In the genomic region with DNA sequence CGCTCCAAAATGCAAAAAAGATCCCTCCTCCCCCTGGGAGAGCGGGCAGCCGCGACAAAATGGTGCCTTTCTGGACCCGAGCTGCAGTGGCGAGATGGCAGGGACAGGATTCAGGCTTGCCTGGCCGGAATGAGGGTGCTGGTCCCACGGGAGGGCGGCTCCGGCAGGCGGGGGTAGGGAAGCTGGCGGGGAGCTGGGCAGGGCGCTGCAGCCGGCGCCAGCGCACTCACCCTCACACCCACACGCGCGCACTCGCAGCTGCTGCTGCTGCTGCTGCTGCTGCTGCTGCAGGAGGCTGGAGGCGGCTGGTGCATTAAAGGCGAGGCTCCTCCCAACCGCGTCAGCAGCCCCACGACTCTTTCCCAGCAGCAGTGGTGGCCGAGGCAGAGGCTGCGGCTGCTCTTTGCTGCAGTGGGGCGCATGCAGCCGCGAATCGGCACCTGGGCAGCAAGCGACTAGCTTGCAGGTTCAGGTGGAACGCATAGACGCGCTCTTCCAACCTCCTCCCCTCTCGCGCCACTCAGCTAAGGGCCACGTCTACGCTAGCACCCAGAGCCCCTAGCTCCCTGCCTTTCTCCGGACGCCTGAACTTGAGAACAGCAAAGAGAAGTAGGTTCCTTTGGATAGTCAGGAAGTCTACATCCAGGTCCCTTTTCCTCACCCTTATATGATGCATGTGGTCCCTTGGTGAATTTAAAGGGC, we compare ENCODE assay signal across 8 cellular contexts. TPM values are rescaled to one million over a fixed set of nuclear protein-coding genes. Genes with fewer than 3 reads are reported as not detected.
DNase-seq lines count a peak whose midpoint lies in the region; ATAC-seq and TF ChIP-seq lines count a peak whose summit lies in the region.

A gene (minus strand): TSS at position 287 of the 702 bp plus-strand sequence.

- peaks cover 0 to 17% (median 3%) of the 10 kb centered on the region in 3 donors for H3K36me3 Mint-ChIP-seq in CD8-positive, alpha-beta memory T cell

- peak within 1 kb of the TSS; percentile 90 to 99 (median 96) for H3K4me3 Mint-ChIP-seq in CD8-positive, alpha-beta memory T cell

- H3K9me3 ChIP-seq in CD8-positive, alpha-beta memory T cell (ENCODE audit: low read length), result no peaks in the 10 kb centered on the region
- H3K9me3 ChIP-seq in RWPE2 (ENCODE audit: severe bottlenecking), result no peaks in the 10 kb centered on the region
- no peaks in the 10 kb centered on the region for H3K9me3 ChIP-seq in adipocyte (ENCODE audit: control insufficient read depth, low read length)
- no peaks in the 10 kb centered on the region for H3K9me3 ChIP-seq in right cardiac atrium (ENCODE audit: control insufficient read depth, low read length)

- no peak for TF ChIP-seq CTCF in RWPE2 (IDR thresholded peaks at IDR 0.05; ENCODE audit: poor library complexity, severe bottlenecking)

- H3K36me3 ChIP-seq in CD8-positive, alpha-beta memory T cell (ENCODE audit: insufficient read depth, low read length), result no peaks in the 10 kb centered on the region
- H3K36me3 ChIP-seq in RWPE2 (ENCODE audit: low read depth) (no peaks in the 10 kb centered on the region), adipocyte (ENCODE audit: control insufficient read depth, insufficient read depth, low read length, severe bottlenecking) (no peaks in the 10 kb centered on the region)

- no peaks in the 10 kb centered on the region for H3K27me3 ChIP-seq in CD8-positive, alpha-beta memory T cell (ENCODE audit: insufficient read depth, low read length, poor library complexity, severe bottlenecking)
- peaks cover 4% of the 10 kb centered on the region for H3K27me3 ChIP-seq in RWPE2 (ENCODE audit: insufficient read depth, poor library complexity, severe bottlenecking)
- peaks cover 16% of the 10 kb centered on the region for H3K27me3 ChIP-seq in adipocyte (replicated peaks; ENCODE audit: control insufficient read depth, insufficient read depth, low read length)
- no peaks in the 10 kb centered on the region for H3K27me3 ChIP-seq in right cardiac atrium (ENCODE audit: control insufficient read depth, insufficient read depth)

- no peaks in the 10 kb centered on the region for H3K9me3 Mint-ChIP-seq in CD8-positive, alpha-beta memory T cell

- peaks cover 32 to 46% (median 43%) of the 10 kb centered on the region in 3 donors for H3K4me1 Mint-ChIP-seq in CD8-positive, alpha-beta memory T cell

- DNase-seq in CD8-positive, alpha-beta memory T cell, result peak; percentile 22 to 79 (median 55)
- DNase-seq in RWPE2 (ENCODE audit: low spot score) (peak; percentile 69), adipocyte (ENCODE audit: low read depth) (peak; percentile 47), right cardiac atrium (peak in 2 of 3 donors; percentile 66 to 68), pons (ENCODE audit: low spot score) (peak; percentile 36), germinal center (ENCODE audit: low spot score) (no peak)

- intact Hi-C loops in right cardiac atrium (cut with DNase I), result no loop called here

- peak within 1 kb of the TSS; percentile 77 to 93 (median 89) for H3K27ac Mint-ChIP-seq in CD8-positive, alpha-beta memory T cell

- H3K9ac ChIP-seq in adipocyte (ENCODE audit: low read length), result no peak within 1 kb of the TSS

- POLR2A ChIA-PET in CD8-positive, alpha-beta memory T cell (lab: Charles Lee), result interaction anchor here (1.2 kb wide), 1 partner anchor 126 kb away, joined by 5 read pairs; no protein-coding TSS in a partner anchor

- no peaks in the 10 kb centered on the region for H3K27me3 Mint-ChIP-seq in CD8-positive, alpha-beta memory T cell

- peak within 1 kb of the TSS; percentile 54 for H3K27ac ChIP-seq in CD8-positive, alpha-beta memory T cell (ENCODE audit: low read depth, low read length)
- H3K27ac ChIP-seq in RWPE2 (ENCODE audit: poor library complexity, severe bottlenecking) (no peak within 1 kb of the TSS), right cardiac atrium (ENCODE audit: low read length) (no peak within 1 kb of the TSS)

- CTCF ChIA-PET in CD8-positive, alpha-beta memory T cell (lab: Charles Lee), result interaction anchor here (0.7 to 1.8 kb wide), 6 partner anchors 22 to 217 kb away, joined by 3 to 6 read pairs (median 4); no protein-coding TSS in a partner anchor

- H3K4me3 ChIP-seq in CD8-positive, alpha-beta memory T cell (ENCODE audit: low read length), result peak within 1 kb of the TSS; percentile 63
- H3K4me3 ChIP-seq in RWPE2 (ENCODE audit: severe bottlenecking) (peak within 1 kb of the TSS; percentile 39), adipocyte (ENCODE audit: low read length) (peak within 1 kb of the TSS; percentile 78), right cardiac atrium (ENCODE audit: low read length) (peak within 1 kb of the TSS; percentile 62)

- H3K4me1 ChIP-seq in CD8-positive, alpha-beta memory T cell (ENCODE audit: insufficient read depth, low read length), result peaks cover 11% of the 10 kb centered on the region
- H3K4me1 ChIP-seq in RWPE2 (ENCODE audit: insufficient read depth, poor library complexity, severe bottlenecking), result peaks cover 9% of the 10 kb centered on the region
- peaks cover 11% of the 10 kb centered on the region for H3K4me1 ChIP-seq in adipocyte (ENCODE audit: control insufficient read depth, insufficient read depth, low read length)
- H3K4me1 ChIP-seq in right cardiac atrium (ENCODE audit: control insufficient read depth, insufficient read depth, low read length), result no peaks in the 10 kb centered on the region

- ATAC-seq in HG02642 (IDR thresholded peaks at IDR 0.05; ENCODE audit: poor library complexity, unreplicated experiment) (peak; percentile 71), RWPE2 (ENCODE audit: low read depth) (peak; percentile 74), right cardiac atrium (peak; percentile 63 to 74), HG03457 (IDR thresholded peaks at IDR 0.05; ENCODE audit: unreplicated experiment) (no peak)

- 1% methylated on average over 41 of the region's 41 CpGs for WGBS in right cardiac atrium

RNA-seq across cellular contexts. Expression of the gene that starts here (rescaled TPM):
- 1 to 10 TPM; 2.3 to 4.2 TPM for total RNA-seq in CD8-positive, alpha-beta memory T cell
- polyA plus RNA-seq in CD8-positive, alpha-beta memory T cell, result 29.7 TPM
- total RNA-seq in right cardiac atrium, result 1 to 10 TPM; 3.0 to 9.0 (median 4.5) TPM
- 3.3 TPM for polyA plus RNA-seq in right cardiac atrium
